In the genomic region with DNA sequence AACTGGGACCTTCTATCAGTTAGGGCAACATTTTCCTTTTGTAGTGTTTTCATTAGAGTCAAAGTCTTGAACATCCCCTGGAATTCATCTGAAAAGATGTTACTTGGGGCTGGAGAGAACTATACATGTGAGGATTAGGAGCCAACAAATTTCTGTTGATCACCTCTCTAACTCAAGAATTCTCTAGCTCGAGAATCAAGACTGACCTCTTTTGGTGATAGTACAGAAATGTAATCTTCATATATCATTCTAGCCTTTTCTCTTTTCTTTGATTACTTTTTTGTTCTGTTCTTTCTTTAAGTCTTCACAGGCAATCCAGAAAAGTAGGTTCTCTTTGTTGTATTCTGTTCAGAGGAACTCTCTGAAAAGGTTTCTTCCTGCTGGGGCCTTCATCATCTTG, we compare ENCODE assay signal across 1 cellular context.
TF ChIP-seq lines count a peak whose summit lies in the region.

No MANE protein-coding gene starts in this region.

TF ChIP-seq in WTC11, 78 proteins besides CTCF, POLR2A, EP300 and RAD21 (continued from another document):
- TF ChIP-seq CBFB (CRISPR knock-in tag; IDR thresholded peaks at IDR 0.05; ENCODE audit: low read depth) (no peak), RORB (CRISPR knock-in tag; IDR thresholded peaks at IDR 0.05) (no peak)
- TF ChIP-seq, protein P1, sequence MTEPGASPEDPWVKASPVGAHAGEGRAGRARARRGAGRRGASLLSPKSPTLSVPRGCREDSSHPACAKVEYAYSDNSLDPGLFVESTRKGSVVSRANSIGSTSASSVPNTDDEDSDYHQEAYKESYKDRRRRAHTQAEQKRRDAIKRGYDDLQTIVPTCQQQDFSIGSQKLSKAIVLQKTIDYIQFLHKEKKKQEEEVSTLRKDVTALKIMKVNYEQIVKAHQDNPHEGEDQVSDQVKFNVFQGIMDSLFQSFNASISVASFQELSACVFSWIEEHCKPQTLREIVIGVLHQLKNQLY (CRISPR knock-in tag; IDR thresholded peaks at IDR 0.05), result no peak
- TF ChIP-seq, protein P2, sequence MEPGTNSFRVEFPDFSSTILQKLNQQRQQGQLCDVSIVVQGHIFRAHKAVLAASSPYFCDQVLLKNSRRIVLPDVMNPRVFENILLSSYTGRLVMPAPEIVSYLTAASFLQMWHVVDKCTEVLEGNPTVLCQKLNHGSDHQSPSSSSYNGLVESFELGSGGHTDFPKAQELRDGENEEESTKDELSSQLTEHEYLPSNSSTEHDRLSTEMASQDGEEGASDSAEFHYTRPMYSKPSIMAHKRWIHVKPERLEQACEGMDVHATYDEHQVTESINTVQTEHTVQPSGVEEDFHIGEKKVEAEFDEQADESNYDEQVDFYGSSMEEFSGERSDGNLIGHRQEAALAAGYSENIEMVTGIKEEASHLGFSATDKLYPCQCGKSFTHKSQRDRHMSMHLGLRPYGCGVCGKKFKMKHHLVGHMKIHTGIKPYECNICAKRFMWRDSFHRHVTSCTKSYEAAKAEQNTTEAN (CRISPR knock-in tag; IDR thresholded peaks at IDR 0.05), result no peak
